ENCODE assay signal across 29 cellular contexts in the genomic region with DNA sequence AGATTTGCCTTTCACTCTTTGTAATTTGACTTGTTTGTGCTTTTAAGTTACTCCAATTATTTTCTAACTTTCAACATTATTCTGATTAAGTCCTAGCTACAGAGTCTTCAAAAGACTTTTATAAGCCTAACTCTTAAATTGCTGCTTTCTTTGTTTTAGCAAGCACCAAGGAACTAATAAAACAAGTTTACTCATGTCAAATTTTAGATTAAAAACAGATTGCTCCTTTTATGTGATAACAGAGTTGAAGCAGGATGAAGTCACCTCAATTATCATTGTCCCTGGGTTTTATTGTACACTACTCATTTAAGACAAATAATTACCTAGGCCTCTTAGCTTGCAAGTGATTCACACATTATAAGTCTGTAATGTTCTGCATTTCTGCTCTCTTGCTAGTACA.
A peak's percentile ranks its signal among the peaks of the same experiment; 100 is the strongest.
DNase-seq lines count a peak whose midpoint lies in the region; ATAC-seq and TF ChIP-seq lines count a peak whose summit lies in the region.
"Had no signal": no experiment of that assay in that cellular context is flagged by ENCODE, and none has a peak within 500 bp of the region (broad histone marks: within the 10 kb centered on the region; RNA-seq: fewer than 3 reads in every experiment).

No MANE protein-coding gene starts in this region.

- no peak overlapping the region for H3K4me2 ChIP-seq in SK-N-SH

- TF ChIP-seq CTCF in SK-N-SH (IDR thresholded peaks at IDR 0.05) = no peak

- H2AFZ ChIP-seq in SK-N-SH (ENCODE audit: low read depth) = no peak overlapping the region
- H2AFZ ChIP-seq: GM23248 had no signal

- no peaks in the 10 kb centered on the region for H3K9me3 ChIP-seq in SK-N-SH
- peaks cover 2% of the 10 kb centered on the region for H3K9me3 ChIP-seq in aorta (ENCODE audit: control insufficient read depth, low read length)
- H3K9me3 ChIP-seq: Peyer's patch, thoracic aorta had no signal

- H3K9me2 ChIP-seq in SK-N-SH = no peaks in the 10 kb centered on the region

- peak; percentile 13 for DNase-seq in A172 (ENCODE audit: low spot score)
- DNase-seq in DMS79 (lab: John Stamatoyannopoulos, UW) = peak; percentile 15
- peak; percentile 66 for DNase-seq in NCI-H1436 treated with DMSO at 0.1 percent for 48 hours (lab: John Stamatoyannopoulos, UW)
- DNase-seq in SK-N-SH = peak; percentile 7
- DNase-seq in aorta = no peak
- no peak for DNase-seq in GDM1 (lab: John Stamatoyannopoulos, UW)
- DNase-seq: activated CD4-positive, alpha-beta memory T cell treated with anti-CD3 and anti-CD28 coated beads for 36 hours; activated CD4-positive, CD25-positive, alpha-beta regulatory T cell treated with anti-CD3 and anti-CD28 coated beads, Interleukin-2, amount 50 U/mL, for 72 hours; activated naive CD4-positive, alpha-beta T cell; activated naive CD8-positive, alpha-beta T cell treated with anti-CD3 and anti-CD28 coated beads, Interleukin-2, amount 50 U/mL, for 24 hours; activated T-cell treated with anti-CD3 and anti-CD28 coated beads, Interleukin-2, amount 50 U/mL, for 72 hours; central memory CD4-positive, alpha-beta T cell; cortex of kidney; effector memory CD4-positive, alpha-beta T cell; GF-D8; GM23248; HFFc6; IMR-90; left ventricle myocardium inferior; NCI-H1092; Peyer's patch; posterior cingulate gyrus; right cardiac atrium; SHP77; spleen; stimulated activated CD4-positive, alpha-beta T cell treated with anti-CD3 and anti-CD28 coated beads, Interleukin-2, amount 100 ng/mL, for 24 hours; stimulated activated naive CD8-positive, alpha-beta T cell treated with anti-CD3 and anti-CD28 coated beads, Interleukin-15, amount 100 ng/mL, for 72 hours had no signal

- intact Hi-C loops in aorta (cut with DNase I) = no loop called here

- H3K4me3 ChIP-seq in SK-N-SH (ENCODE audit: low read depth in 2 of 2, low read length in 1 of 2) (no peak overlapping the region), aorta (ENCODE audit: low read length in 2 of 2) (no peak overlapping the region)
- H3K4me3 ChIP-seq: GM23248, left ventricle myocardium inferior, Peyer's patch, spleen, thoracic aorta had no signal

- no peak for ATAC-seq in aorta (ENCODE audit: low FRiP score)
- ATAC-seq in GM18498 (IDR thresholded peaks at IDR 0.05; ENCODE audit: unreplicated experiment) = no peak
- ATAC-seq: activated naive CD8-positive, alpha-beta T cell treated with anti-CD3 and anti-CD28 coated beads, Interleukin-2, amount 50 U/mL, for 24 hours; activated T-cell treated with anti-CD3 and anti-CD28 coated beads, Interleukin-2, amount 50 U/mL, for 72 hours; right cardiac atrium; stimulated activated naive CD8-positive, alpha-beta T cell treated with anti-CD3 and anti-CD28 coated beads, Interleukin-15, amount 100 ng/mL, for 72 hours had no signal

- TF ChIP-seq RAD21 in SK-N-SH (IDR thresholded peaks at IDR 0.05; ENCODE audit: low read length) = no peak

- H3K27ac ChIP-seq in SK-N-SH (ENCODE audit: low read depth in 2 of 2, low read length in 1 of 2) (no peak overlapping the region), aorta (ENCODE audit: low read depth in 1 of 2, low read length in 2 of 2) (no peak overlapping the region)
- H3K27ac ChIP-seq: GM23248, left ventricle myocardium inferior, Peyer's patch, spleen, thoracic aorta had no signal

- TF ChIP-seq EP300 in SK-N-SH (IDR thresholded peaks at IDR 0.05; ENCODE audit: borderline replicate concordance in 1 of 2, low read depth in 1 of 2, low read length in 1 of 2) = no peak

- no peaks in the 10 kb centered on the region; a peak in 1 of 4 replicates for H3K4me1 ChIP-seq in SK-N-SH (ENCODE audit: control insufficient read depth in 1 of 2, insufficient read depth in 2 of 2, low read depth in 1 of 2, low read length in 1 of 2)
- no peaks in the 10 kb centered on the region for H3K4me1 ChIP-seq in aorta (ENCODE audit: control insufficient read depth in 1 of 2, insufficient read depth in 2 of 2, low read length in 2 of 2)
- H3K4me1 ChIP-seq: left ventricle myocardium inferior, Peyer's patch, spleen had no signal

- no peak overlapping the region for H3K9ac ChIP-seq in SK-N-SH
- H3K9ac ChIP-seq: GM23248 had no signal

- no peaks in the 10 kb centered on the region for H3F3A ChIP-seq in SK-N-SH (replicated peaks; ENCODE audit: insufficient read depth)

- POLR2A ChIA-PET in SK-N-SH (lab: Yijun Ruan, JAX) = no interaction called here

- H4K20me1 ChIP-seq in SK-N-SH (ENCODE audit: insufficient read depth) = no peaks in the 10 kb centered on the region

- CTCF ChIA-PET in SK-N-SH (lab: Yijun Ruan, JAX) = interaction anchor here (1.2 kb wide), 1 partner anchor 115 kb away, joined by 3 read pairs; no protein-coding TSS in a partner anchor

- no peaks in the 10 kb centered on the region for H3K79me2 ChIP-seq in SK-N-SH (ENCODE audit: insufficient read depth)

- H3K36me3 ChIP-seq in SK-N-SH (replicated peaks in 1 of 2; ENCODE audit: control insufficient read depth in 1 of 2, insufficient read depth in 2 of 2, low read length in 1 of 2) (no peaks in the 10 kb centered on the region), aorta (ENCODE audit: control insufficient read depth in 1 of 2, insufficient read depth in 2 of 2, low read length in 1 of 2) (no peaks in the 10 kb centered on the region)
- H3K36me3 ChIP-seq: left ventricle myocardium inferior, Peyer's patch, spleen, thoracic aorta had no signal

- H3K27me3 ChIP-seq in SK-N-SH (ENCODE audit: insufficient read depth) (no peaks in the 10 kb centered on the region), aorta (ENCODE audit: control insufficient read depth in 1 of 2, insufficient read depth in 2 of 2, low read length in 1 of 2) (no peaks in the 10 kb centered on the region)
- H3K27me3 ChIP-seq: Peyer's patch, spleen had no signal

TF ChIP-seq in SK-N-SH, 30 proteins besides CTCF, POLR2A, EP300 and RAD21:
- TF ChIP-seq TCF12 (IDR thresholded peaks at IDR 0.05) = 0 out of 2 replicates have a peak, but pooled peaks have one; percentile 19
- TF ChIP-seq, protein P1, sequence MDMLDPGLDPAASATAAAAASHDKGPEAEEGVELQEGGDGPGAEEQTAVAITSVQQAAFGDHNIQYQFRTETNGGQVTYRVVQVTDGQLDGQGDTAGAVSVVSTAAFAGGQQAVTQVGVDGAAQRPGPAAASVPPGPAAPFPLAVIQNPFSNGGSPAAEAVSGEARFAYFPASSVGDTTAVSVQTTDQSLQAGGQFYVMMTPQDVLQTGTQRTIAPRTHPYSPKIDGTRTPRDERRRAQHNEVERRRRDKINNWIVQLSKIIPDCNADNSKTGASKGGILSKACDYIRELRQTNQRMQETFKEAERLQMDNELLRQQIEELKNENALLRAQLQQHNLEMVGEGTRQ (IDR thresholded peaks at IDR 0.05; ENCODE audit: borderline replicate concordance, low read depth, low read length) = no peak
- TF ChIP-seq FOSL2 (IDR thresholded peaks at IDR 0.05; ENCODE audit: borderline replicate concordance, low read depth) = no peak

Comparison
In these comparisons a context has a peak if more than half of its experiments do, and no peak if none do; other contexts are left out.
1. DNase-seq: peak in A172 (single experiment), DMS79 (single experiment), NCI-H1436 treated with DMSO at 0.1 percent for 48 hours (single experiment) and SK-N-SH (single experiment); none in aorta (0 of 2) and GDM1 (single experiment).